In the genomic region with DNA sequence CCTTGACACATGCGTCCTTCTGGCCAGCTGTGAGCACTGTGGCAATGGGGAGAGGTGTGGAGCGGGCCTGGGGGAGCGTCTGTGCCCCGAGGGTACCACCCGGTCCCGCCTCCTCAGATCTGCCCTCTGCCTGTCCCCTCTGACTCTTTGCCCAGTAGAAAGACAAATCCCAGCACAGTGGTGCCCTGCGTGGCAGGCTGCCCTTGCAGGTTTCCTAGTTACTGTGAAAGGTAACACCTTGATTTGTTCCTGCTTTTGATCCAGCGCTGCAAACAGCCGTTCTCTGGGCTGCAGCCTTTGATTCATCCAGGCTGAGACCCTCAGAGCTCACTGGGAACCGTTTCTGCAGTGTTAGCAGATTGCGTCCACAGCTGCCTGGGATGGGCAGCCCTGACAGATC, we compare ENCODE assay signal across 8 cellular contexts. TPM values are rescaled to one million over a fixed set of nuclear protein-coding genes. Genes with fewer than 3 reads are reported as not detected.
A peak's percentile ranks its signal among the peaks of the same experiment; 100 is the strongest.
DNase-seq lines count a peak whose midpoint lies in the region; ATAC-seq and TF ChIP-seq lines count a peak whose summit lies in the region.
"Had no signal": no experiment of that assay in that cellular context is flagged by ENCODE, and none has a peak within 500 bp of the region (broad histone marks: within the 10 kb centered on the region; RNA-seq: fewer than 3 reads in every experiment).

No MANE protein-coding gene starts in this region.

- ATAC-seq in T-helper 17 cell (peak; percentile 23), GM21576 (IDR thresholded peaks at IDR 0.05; ENCODE audit: unreplicated experiment) (no peak)

- peak overlapping the region; percentile 14 for H3K27ac Mint-ChIP-seq in T-helper 17 cell

- TF ChIP-seq CTCF in left ventricle myocardium inferior (IDR thresholded peaks at IDR 0.05; ENCODE audit: borderline replicate concordance) = no peak

- H3K36me3 ChIP-seq in H7 (replicated peaks; ENCODE audit: control insufficient read depth, insufficient read depth, low read length) = no peaks in the 10 kb centered on the region
- peaks cover 21% of the 10 kb centered on the region for H3K36me3 ChIP-seq in left ventricle myocardium inferior
- peaks cover 0 to 9% (median 8%) of the 10 kb centered on the region in 3 donors for H3K36me3 ChIP-seq in skeletal muscle tissue (ENCODE audit: control insufficient read depth in 3 of 3, insufficient read depth in 3 of 3, low read length in 3 of 3)

- DNase-seq in H7 (peak; percentile 67), T-helper 17 cell (no peak), left ventricle myocardium inferior (no peak), NCI-H146 (lab: John Stamatoyannopoulos, UW) (no peak), HT-29 (ENCODE audit: low spot score) (no peak)
- DNase-seq: occipital lobe had no signal

- H3K27ac ChIP-seq in left ventricle myocardium inferior (replicated peaks) (peak overlapping the region; percentile 91), skeletal muscle tissue (ENCODE audit: low read depth, low read length) (peak overlapping the region; percentile 81)

- intact Hi-C loops in left ventricle myocardium inferior (cut with micrococcal nuclease) = no loop called here

- H3K27me3 Mint-ChIP-seq in T-helper 17 cell = no peaks in the 10 kb centered on the region

- no peaks in the 10 kb centered on the region for H3K27me3 ChIP-seq in H7 (ENCODE audit: control insufficient read depth, insufficient read depth, low read length)
- no peaks in the 10 kb centered on the region for H3K27me3 ChIP-seq in left ventricle myocardium inferior (ENCODE audit: low read depth)
- H3K27me3 ChIP-seq in skeletal muscle tissue (ENCODE audit: control insufficient read depth in 3 of 3, insufficient read depth in 3 of 3, low read length in 3 of 3) = no peaks in the 10 kb centered on the region

- peaks cover 34% of the 10 kb centered on the region for H3K4me1 Mint-ChIP-seq in T-helper 17 cell

- H3K9ac ChIP-seq in skeletal muscle tissue (ENCODE audit: low read depth in 1 of 3, low read length in 3 of 3) = peak overlapping the region; percentile 42 to 82 (median 57)

- H3K9me3 ChIP-seq in T-helper 17 cell (ENCODE audit: control insufficient read depth, low read length, poor library complexity, severe bottlenecking) (no peaks in the 10 kb centered on the region), left ventricle myocardium inferior (replicated peaks) (no peaks in the 10 kb centered on the region), skeletal muscle tissue (ENCODE audit: control insufficient read depth in 3 of 3, low read length in 3 of 3) (no peaks in the 10 kb centered on the region)

- H3K4me1 ChIP-seq in left ventricle myocardium inferior (peaks cover 81% of the 10 kb centered on the region), skeletal muscle tissue (ENCODE audit: control insufficient read depth in 3 of 3, insufficient read depth in 3 of 3, low read length in 3 of 3) (peaks cover 46 to 62% (median 60%) of the 10 kb centered on the region in 3 donors)

- H3K4me3 Mint-ChIP-seq in T-helper 17 cell = peak overlapping the region; percentile 47

- no peaks in the 10 kb centered on the region for H3K36me3 Mint-ChIP-seq in T-helper 17 cell (ENCODE audit: low read depth)

- H3K4me3 ChIP-seq in H7 (ENCODE audit: insufficient read depth, low read depth, low read length) = no peak overlapping the region
- H3K4me3 ChIP-seq in left ventricle myocardium inferior = peak overlapping the region; percentile 55
- peak overlapping the region; percentile 56 to 71 (median 59) for H3K4me3 ChIP-seq in skeletal muscle tissue (ENCODE audit: low read length in 3 of 3)

RNA-seq across cellular contexts. Expression of gene FBRSL1, which starts 16.4 kb away (rescaled TPM):
- 17.5 and 26.6 TPM in 2 replicates for total RNA-seq in H7 (2014; rRNA removed; shearing (Covaris generic))
- 10 to 100 TPM; 79.3 to 86.3 TPM for total RNA-seq in T-helper 17 cell
- 66.0 TPM for total RNA-seq in left ventricle myocardium inferior
- 6.8 TPM for total RNA-seq in skeletal muscle tissue
- total RNA-seq in HT-29 (2014; rRNA removed; shearing (Covaris generic)) = 51.3 and 56.0 TPM in 2 replicates
